ENCODE assay signal across 8 cellular contexts in genomic region chr20:372543-373082, GRCh38. TPM values are rescaled to one million over a fixed set of nuclear protein-coding genes. Genes with fewer than 3 reads are reported as not detected.
DNase-seq lines count a peak whose midpoint lies in the region; ATAC-seq and TF ChIP-seq lines count a peak whose summit lies in the region.
"Not testable (repeated sequence)": the region's sequence is repeated elsewhere in the genome, so short reads cannot be mapped to it uniquely, and the experiment has no call there.

No MANE protein-coding gene starts in this region.

- WGBS in IMR-90 (ENCODE audit: extremely low coverage in 2 of 2, insufficient read length in 1 of 2), 2 experiments = 96% methylated on average over 8 of the region's 11 CpGs; no CpG with 5 or more reads in 1 of the 2 experiments
- 85 to 87% methylated on average over 11 of the region's 11 CpGs for WGBS in heart right ventricle, 2 donors

- peak overlapping the region; percentile 91; the same call in 1 of the 2 replicates for H3K23ac ChIP-seq in IMR-90 (ENCODE audit: low read depth, low read length)

- peak overlapping the region; percentile 76 to 97; a peak in 3 of 4 replicates for H4K8ac ChIP-seq in IMR-90 (ENCODE audit: low read depth in 2 of 2, low read length in 2 of 2)

- peak overlapping the region; percentile 93 for H3K14ac ChIP-seq in IMR-90 (replicated peaks; ENCODE audit: low read depth, low read length)

- dilution Hi-C loops in IMR-90 (cut with HindIII; ENCODE audit: low sequenced_read_pairs, unreplicated experiment) = not testable (repeated sequence)

- peak overlapping the region; percentile 3 for H2AFZ ChIP-seq in IMR-90 (replicated peaks; ENCODE audit: low read length, poor library complexity)

- peak overlapping the region; percentile 97 for H4K91ac ChIP-seq in IMR-90 (ENCODE audit: insufficient read depth, low read depth, low read length)

- H3K18ac ChIP-seq in IMR-90 (ENCODE audit: low read depth, low read length) = peak overlapping the region; percentile 74

- POLR2A ChIA-PET in IMR-90 (lab: Charles Lee; ENCODE audit: unreplicated experiment); Panc1 (lab: Charles Lee); activated CD4-positive, alpha-beta T cell treated with anti-CD3 and anti-CD28 coated beads, Interleukin-2, amount 10 ng/mL, durations not matched to agents 7 days and 5 days (lab: Charles Lee): not testable (repeated sequence)

- peaks cover 20% of the 10 kb centered on the region for H3K9me1 ChIP-seq in IMR-90 (ENCODE audit: insufficient read depth, low read length)

- not testable (repeated sequence) for H3K4me3 ChIP-seq in BLaER1; IMR-90 (ENCODE audit: insufficient read depth, low read depth, low read length); Panc1 (ENCODE audit: low read depth in 2 of 2, low read length in 2 of 2); brain microvascular endothelial cell (ENCODE audit: low read depth, low read length); heart right ventricle

- H3K4me1 Mint-ChIP-seq in activated CD4-positive, alpha-beta T cell treated with anti-CD3 and anti-CD28 coated beads, Interleukin-2, amount 10 ng/mL, durations not matched to agents 7 days and 5 days = peaks cover 32% of the 10 kb centered on the region
- not testable (repeated sequence) for H3K4me1 Mint-ChIP-seq in natural killer cell

- H3K27ac ChIP-seq in BLaER1 (peak overlapping the region; percentile 74), IMR-90 (ENCODE audit: insufficient read depth, low read length) (peak overlapping the region; percentile 97), Panc1 (ENCODE audit: low read length) (peak overlapping the region; percentile 70; the same call in 1 of the 2 replicates), brain microvascular endothelial cell (peak overlapping the region; percentile 63), heart right ventricle (peak overlapping the region in 8 of 10 donors; percentile 17 to 81 (median 58))

- H4K5ac ChIP-seq in IMR-90 (ENCODE audit: low read depth, low read length) = peak overlapping the region; percentile 83

- TF ChIP-seq POLR2A in IMR-90 (IDR thresholded peaks at IDR 0.05; ENCODE audit: low read depth, low read length) = not testable (repeated sequence)

- not testable (repeated sequence) for H3K4me3 Mint-ChIP-seq in activated CD4-positive, alpha-beta T cell treated with anti-CD3 and anti-CD28 coated beads, Interleukin-2, amount 10 ng/mL, durations not matched to agents 7 days and 5 days; natural killer cell

- DNase-seq in IMR-90; Panc1 (ENCODE audit: low read depth, low spot score); activated CD4-positive, alpha-beta T cell treated with anti-CD3 and anti-CD28 coated beads, Interleukin-2, amount 10 ng/mL, durations not matched to agents 7 days and 5 days; brain microvascular endothelial cell; heart right ventricle; natural killer cell; stimulated activated naive CD8-positive, alpha-beta T cell treated with anti-CD3 and anti-CD28 coated beads, Interleukin-15, Interleukin-2, amounts not matched to agents 100 U/mL and 50 U/mL, for 24 hours: not testable (repeated sequence)

- H2BK5ac ChIP-seq in IMR-90 (ENCODE audit: low read depth, low read length, poor library complexity, severe bottlenecking) = peak overlapping the region; percentile 63

- H2AK5ac ChIP-seq in IMR-90 (ENCODE audit: low read depth, low read length) = peak overlapping the region; percentile 83

- peak overlapping the region; percentile 93 for H2AK9ac ChIP-seq in IMR-90 (replicated peaks; ENCODE audit: low read depth, low read length, poor library complexity)

- H2BK20ac ChIP-seq in IMR-90 (ENCODE audit: low read depth, low read length) = peak overlapping the region; percentile 91

- not testable (repeated sequence) for H3K27me3 Mint-ChIP-seq in activated CD4-positive, alpha-beta T cell treated with anti-CD3 and anti-CD28 coated beads, Interleukin-2, amount 10 ng/mL, durations not matched to agents 7 days and 5 days; natural killer cell (ENCODE audit: low read depth in 2 of 2)

- H4K20me1 ChIP-seq in BLaER1; IMR-90 (ENCODE audit: insufficient read depth, low read length): not testable (repeated sequence)

- peak overlapping the region; percentile 22 for H3K27ac Mint-ChIP-seq in activated CD4-positive, alpha-beta T cell treated with anti-CD3 and anti-CD28 coated beads, Interleukin-2, amount 10 ng/mL, durations not matched to agents 7 days and 5 days
- not testable (repeated sequence) for H3K27ac Mint-ChIP-seq in natural killer cell

- H2BK15ac ChIP-seq in IMR-90 (ENCODE audit: low read depth, low read length) = peak overlapping the region; percentile 96; the same call in 2 of the 3 replicates

- TF ChIP-seq RAD21 in IMR-90 (IDR thresholded peaks at IDR 0.05; ENCODE audit: low read length) = not testable (repeated sequence)

- peak overlapping the region; percentile 67 for H3K4me2 ChIP-seq in BLaER1
- H3K4me2 ChIP-seq in IMR-90 (ENCODE audit: low read depth, low read length) = not testable (repeated sequence)

- not testable (repeated sequence) for BruUV-seq in IMR-90 (replicated peaks; lab: Mats Ljungman, UMichigan); Panc1 (replicated peaks; lab: Mats Ljungman, UMichigan)

- not testable (repeated sequence) for H3K36me3 ChIP-seq in BLaER1; IMR-90 (ENCODE audit: control insufficient read depth, insufficient read depth, low read length); Panc1 (ENCODE audit: control insufficient read depth, insufficient read depth, low read length); brain microvascular endothelial cell (replicated peaks); heart right ventricle

- H3K9ac ChIP-seq in BLaER1; IMR-90 (ENCODE audit: low read depth, low read length): not testable (repeated sequence)

- not testable (repeated sequence) for ATAC-seq in IMR-90 (ENCODE audit: low read depth); Panc1
- ATAC-seq in heart right ventricle (peak in 2 of 8 donors; percentile 5), natural killer cell (peak in 2 of 3 donors; percentile 15 to 55)
- peak; percentile 61 for ATAC-seq in stimulated activated naive CD8-positive, alpha-beta T cell treated with anti-CD3 and anti-CD28 coated beads, Interleukin-15, Interleukin-2, amounts not matched to agents 100 U/mL and 50 U/mL, for 24 hours

- TF ChIP-seq CTCF in IMR-90 (conservative IDR thresholded peaks at IDR 0.05; ENCODE audit: low read depth, low read length); Panc1 (IDR thresholded peaks at IDR 0.05); brain microvascular endothelial cell (IDR thresholded peaks at IDR 0.05; ENCODE audit: low read depth, low read length, missing control alignments); heart right ventricle (IDR thresholded peaks at IDR 0.05); natural killer cell (IDR thresholded peaks at IDR 0.05): not testable (repeated sequence)

- peak overlapping the region; percentile 97 for H2BK120ac ChIP-seq in IMR-90 (ENCODE audit: low read depth, low read length)

- peaks cover 29% of the 10 kb centered on the region for H3K4me1 ChIP-seq in BLaER1
- H3K4me1 ChIP-seq in IMR-90 (ENCODE audit: control insufficient read depth, insufficient read depth, low read length) = peaks cover 21% of the 10 kb centered on the region
- not testable (repeated sequence) for H3K4me1 ChIP-seq in Panc1 (ENCODE audit: control insufficient read depth, insufficient read depth, low read length)
- peaks cover 0 to 34% (median 28%) of the 10 kb centered on the region in 9 donors for H3K4me1 ChIP-seq in heart right ventricle

- not testable (repeated sequence) for H3K36me3 Mint-ChIP-seq in activated CD4-positive, alpha-beta T cell treated with anti-CD3 and anti-CD28 coated beads, Interleukin-2, amount 10 ng/mL, durations not matched to agents 7 days and 5 days (ENCODE audit: low read depth); natural killer cell

- H3K9me3 Mint-ChIP-seq in activated CD4-positive, alpha-beta T cell treated with anti-CD3 and anti-CD28 coated beads, Interleukin-2, amount 10 ng/mL, durations not matched to agents 7 days and 5 days; natural killer cell: not testable (repeated sequence)

- CTCF ChIA-PET in IMR-90 (lab: Yijun Ruan, JAX) = not testable (repeated sequence)
- CTCF ChIA-PET in Panc1 (lab: Charles Lee) = interaction anchor here (0.8 kb wide), 1 partner anchor 11 kb away, joined by 4 read pairs; no protein-coding TSS in a partner anchor
- CTCF ChIA-PET in activated CD4-positive, alpha-beta T cell treated with anti-CD3 and anti-CD28 coated beads, Interleukin-2, amount 10 ng/mL, durations not matched to agents 7 days and 5 days (lab: Charles Lee) = interaction anchor here (0.7 to 2.7 kb wide), 10 partner anchors 8 to 157 kb away, joined by 3 to 17 read pairs (median 3); partner anchors contain the start of genes TRIB3 and ZCCHC3

- peak overlapping the region; percentile 91 for H3K4ac ChIP-seq in IMR-90 (ENCODE audit: low read depth, low read length)

- H3K79me1 ChIP-seq in IMR-90 (ENCODE audit: low read depth in 1 of 2, low read length in 2 of 2) = not testable (repeated sequence)

- in situ Hi-C loops in IMR-90 (cut with MboI; ENCODE audit: low sequenced_read_pairs); Panc1 (cut with HindIII; ENCODE audit: low pct_unique_long_range_greater_than_20kb, low sequenced_read_pairs); brain microvascular endothelial cell (cut with HindIII; ENCODE audit: low pct_ligation_motif_present, low sequenced_read_pairs): not testable (repeated sequence)

- 0 out of 2 replicates have a peak overlapping the region, but pooled peaks have one; percentile 18 for H3K56ac ChIP-seq in IMR-90 (ENCODE audit: extremely low read depth, insufficient read depth, low read length)

- H3K27me3 ChIP-seq in BLaER1; IMR-90 (ENCODE audit: control insufficient read depth, insufficient read depth, low read length); Panc1 (ENCODE audit: control insufficient read depth, insufficient read depth, low read length); brain microvascular endothelial cell (replicated peaks); heart right ventricle: not testable (repeated sequence)

- H3K9me3 ChIP-seq in BLaER1; IMR-90 (ENCODE audit: control insufficient read depth, insufficient read depth, low read length); Panc1 (ENCODE audit: control insufficient read depth, insufficient read depth, low read depth, low read length); heart right ventricle: not testable (repeated sequence)

- intact Hi-C loops in IMR-90 (cut with micrococcal nuclease); Panc1 (cut with micrococcal nuclease; ENCODE audit: unreplicated experiment); heart right ventricle (cut with DNase I); natural killer cell (cut with micrococcal nuclease): not testable (repeated sequence)

RNA-seq across cellular contexts. Expression of gene TRIB3, which starts 7.9 kb away (rescaled TPM):
- total RNA-seq in IMR-90 (2012; rRNA removed) (15.0 and 18.5 TPM in 2 replicates), Panc1 (2021; ENCODE audit: unreplicated experiment) (35.6 TPM), heart right ventricle (1 to 10 TPM in 7 of 10 donors, under 1 TPM in 3; 0.33 to 4.3 (median 1.1) TPM), natural killer cell (1 to 10 TPM; 4.0 to 8.9 (median 7.7) TPM)
- polyA plus RNA-seq in IMR-90 (2012; rRNA removed) (23.2 and 23.4 TPM in 2 replicates), heart right ventricle (10 to 100 TPM in 1 of 2 donors, 1 to 10 TPM in 1; 1.4 to 10.6 TPM)
- polyA plus RNA-seq in IMR-90 (2012; cell fraction: cytosol; rRNA removed) = 15.9 and 35.9 TPM in 2 replicates
- polyA plus RNA-seq in IMR-90 (2012; cell fraction: nucleus; rRNA removed; ENCODE audit: low replicate concordance) = 13.3 and 22.2 TPM in 2 replicates
- polyA plus RNA-seq in Panc1 (2012; ENCODE audit: insufficient read length) = 41.6 TPM
- total RNA-seq in activated CD4-positive, alpha-beta T cell treated with anti-CD3 and anti-CD28 coated beads, Interleukin-2, amount 10 ng/mL, durations not matched to agents 7 days and 5 days = 10 to 100 TPM; 16.0 to 18.8 TPM

RNA-seq across cellular contexts. Expression of gene NRSN2, which starts 25.7 kb away (rescaled TPM):
- total RNA-seq in IMR-90 (2012; rRNA removed) (9.9 and 17.5 TPM in 2 replicates), Panc1 (2021; ENCODE audit: unreplicated experiment) (44.9 TPM), heart right ventricle (10 to 100 TPM; 12.1 to 32.3 (median 19.1) TPM), natural killer cell (1 to 10 TPM; 6.6 to 9.3 (median 8.4) TPM)
- polyA plus RNA-seq in IMR-90 (2012; rRNA removed) (75.1 and 101 TPM in 2 replicates), heart right ventricle (10 to 100 TPM; 31.1 to 53.9 TPM)
- polyA plus RNA-seq in IMR-90 (2012; cell fraction: cytosol; rRNA removed) = 67.5 and 73.6 TPM in 2 replicates
- polyA plus RNA-seq in IMR-90 (2012; cell fraction: nucleus; rRNA removed; ENCODE audit: low replicate concordance) = 35.0 and 62.6 TPM in 2 replicates
- polyA plus RNA-seq in Panc1 (2012; ENCODE audit: insufficient read length) = 74.8 TPM
- 1 to 10 TPM in 1 of 2 experiments, under 1 TPM in 1; 0.87 to 1.2 TPM for total RNA-seq in activated CD4-positive, alpha-beta T cell treated with anti-CD3 and anti-CD28 coated beads, Interleukin-2, amount 10 ng/mL, durations not matched to agents 7 days and 5 days

RNA-seq across cellular contexts. Expression of gene RBCK1, which starts 35.5 kb away (rescaled TPM):
- total RNA-seq in IMR-90 (2012; rRNA removed) = 29.2 and 29.9 TPM in 2 replicates
- polyA plus RNA-seq in IMR-90 (2012; rRNA removed) = 84.2 and 89.4 TPM in 2 replicates
- polyA plus RNA-seq in IMR-90 (2012; cell fraction: cytosol; rRNA removed) = 51.3 and 95.8 TPM in 2 replicates
- 154 and 323 TPM in 2 replicates for polyA plus RNA-seq in IMR-90 (2012; cell fraction: nucleus; rRNA removed; ENCODE audit: low replicate concordance)
- 97.1 TPM for total RNA-seq in Panc1 (2021; ENCODE audit: unreplicated experiment)
- polyA plus RNA-seq in Panc1 (2012; ENCODE audit: insufficient read length) = 109 TPM
- 100 to 1,000 TPM; 135 to 155 TPM for total RNA-seq in activated CD4-positive, alpha-beta T cell treated with anti-CD3 and anti-CD28 coated beads, Interleukin-2, amount 10 ng/mL, durations not matched to agents 7 days and 5 days
- 10 to 100 TPM; 32.0 to 74.2 (median 41.4) TPM for total RNA-seq in heart right ventricle
- polyA plus RNA-seq in heart right ventricle = 10 to 100 TPM; 57.9 to 86.8 TPM
- 100 to 1,000 TPM; 102 to 131 (median 104) TPM for total RNA-seq in natural killer cell

RNA-seq across cellular contexts. Expression of gene SOX12, which starts 47.3 kb away (rescaled TPM):
- total RNA-seq in IMR-90 (2012; rRNA removed) (1.1 TPM in 2 replicates), Panc1 (2021; ENCODE audit: unreplicated experiment) (48.6 TPM), heart right ventricle (10 to 100 TPM in 6 of 10 donors, 1 to 10 TPM in 4; 7.2 to 16.5 (median 10.9) TPM), natural killer cell (1 to 10 TPM; 2.3 to 4.6 (median 2.9) TPM)
- polyA plus RNA-seq in IMR-90 (2012; rRNA removed) (6.2 and 6.4 TPM in 2 replicates), heart right ventricle (1 to 10 TPM; 4.5 to 5.2 TPM)
- 9.7 and 10.0 TPM in 2 replicates for polyA plus RNA-seq in IMR-90 (2012; cell fraction: cytosol; rRNA removed)
- polyA plus RNA-seq in IMR-90 (2012; cell fraction: nucleus; rRNA removed; ENCODE audit: low replicate concordance) = 15.8 and 22.6 TPM in 2 replicates
- 52.3 TPM for polyA plus RNA-seq in Panc1 (2012; ENCODE audit: insufficient read length)
- 1 to 10 TPM; 5.6 to 6.0 TPM for total RNA-seq in activated CD4-positive, alpha-beta T cell treated with anti-CD3 and anti-CD28 coated beads, Interleukin-2, amount 10 ng/mL, durations not matched to agents 7 days and 5 days
